ENCODE assay signal across 9 cellular contexts in the genomic region with DNA sequence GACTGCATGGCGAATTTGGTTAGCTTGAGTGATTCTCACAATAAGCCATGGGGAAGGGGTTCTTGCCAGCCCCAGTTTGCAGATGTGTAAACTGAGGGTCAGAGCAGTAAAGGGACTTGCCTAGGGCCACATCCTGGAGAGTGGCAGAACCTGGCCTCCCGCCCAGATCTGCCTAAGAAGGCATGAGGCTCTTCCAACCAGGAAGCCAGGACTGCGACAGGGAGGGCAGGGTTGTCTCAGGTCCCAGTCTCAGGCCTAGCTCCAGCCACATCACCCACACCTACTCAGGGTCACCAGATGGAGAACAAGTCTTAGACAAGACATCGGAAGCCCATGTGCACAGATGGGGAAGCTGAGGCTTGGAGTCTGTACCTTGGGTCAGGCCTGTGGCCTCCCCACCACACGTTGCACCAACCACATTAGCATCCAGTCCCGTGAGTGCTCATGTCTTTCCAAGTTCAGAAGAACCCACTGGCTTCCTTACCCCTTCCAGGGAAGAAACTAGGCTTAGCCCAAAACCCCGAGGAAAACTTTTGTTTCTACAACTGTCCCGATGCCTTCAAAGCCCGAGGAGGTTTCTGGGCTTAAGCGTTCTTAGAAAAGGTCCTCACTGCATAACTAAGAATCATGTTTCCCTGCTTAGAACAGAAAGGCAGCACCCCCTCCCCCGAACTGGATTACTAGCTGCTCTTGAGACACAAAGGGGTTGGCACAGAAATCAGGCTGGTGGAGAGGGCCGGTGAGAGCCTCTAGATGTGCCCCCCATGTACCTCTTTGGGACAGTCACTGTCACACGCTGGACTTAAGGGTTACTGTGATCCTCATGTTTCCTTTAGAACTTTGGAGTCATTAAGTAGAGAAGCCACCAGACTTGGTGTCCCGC. TPM values are rescaled to one million over a fixed set of nuclear protein-coding genes. Genes with fewer than 3 reads are reported as not detected.
DNase-seq lines count a peak whose midpoint lies in the region; ATAC-seq and TF ChIP-seq lines count a peak whose summit lies in the region.
"Had no signal": no experiment of that assay in that cellular context is flagged by ENCODE, and none has a peak within 500 bp of the region (broad histone marks: within the 10 kb centered on the region; RNA-seq: fewer than 3 reads in every experiment).

No MANE protein-coding gene starts in this region.

- no peak for TF ChIP-seq EP300 in upper lobe of left lung (IDR thresholded peaks at IDR 0.05)

- no peak for TF ChIP-seq RAD21 in liver (IDR thresholded peaks at IDR 0.05)

- H3K27me3 ChIP-seq in liver (ENCODE audit: control insufficient read depth in 4 of 4, insufficient read depth in 4 of 4, low read length in 3 of 4) (no peaks in the 10 kb centered on the region), upper lobe of left lung (no peaks in the 10 kb centered on the region)

- 68% methylated on average over 14 of the region's 14 CpGs for WGBS in liver
- 34 to 48% methylated on average over 13 to 14 of the region's 14 CpGs for WGBS in upper lobe of left lung, 2 donors

- no peaks in the 10 kb centered on the region for H3K36me3 Mint-ChIP-seq in activated naive CD4-positive, alpha-beta T cell treated with anti-CD3 and anti-CD28 coated beads, Interleukin-2, amount 50 U/mL, for 24 hours
- H3K36me3 Mint-ChIP-seq in activated T-cell treated with anti-CD3 and anti-CD28 coated beads, Interleukin-2, amount 50 U/mL, for 72 hours (ENCODE audit: insufficient read depth in 2 of 2): peaks cover 17 to 27% of the 10 kb centered on the region in 2 donors

- ATAC-seq in activated T-cell treated with anti-CD3 and anti-CD28 coated beads, Interleukin-2, amount 50 U/mL, for 72 hours (replicated peaks in 1 of 2): no peak
- ATAC-seq in upper lobe of left lung (ENCODE audit: low FRiP score in 2 of 2) (peak; percentile 1 to 3), HG02763 (IDR thresholded peaks at IDR 0.05; ENCODE audit: unreplicated experiment) (no peak)

- H3K27ac Mint-ChIP-seq in activated naive CD4-positive, alpha-beta T cell treated with anti-CD3 and anti-CD28 coated beads, Interleukin-2, amount 50 U/mL, for 24 hours: peak overlapping the region; percentile 99
- peak overlapping the region; percentile 100 for H3K27ac Mint-ChIP-seq in activated T-cell treated with anti-CD3 and anti-CD28 coated beads, Interleukin-2, amount 50 U/mL, for 72 hours

- H3K4me1 Mint-ChIP-seq in activated naive CD4-positive, alpha-beta T cell treated with anti-CD3 and anti-CD28 coated beads, Interleukin-2, amount 50 U/mL, for 24 hours: peaks cover 46% of the 10 kb centered on the region
- peaks cover 52% of the 10 kb centered on the region for H3K4me1 Mint-ChIP-seq in activated T-cell treated with anti-CD3 and anti-CD28 coated beads, Interleukin-2, amount 50 U/mL, for 72 hours (ENCODE audit: low read depth)

- H3K9me3 ChIP-seq in liver (ENCODE audit: control insufficient read depth in 4 of 4, low read length in 3 of 4) (no peaks in the 10 kb centered on the region), upper lobe of left lung (no peaks in the 10 kb centered on the region)

- no peaks in the 10 kb centered on the region for H3K27me3 Mint-ChIP-seq in activated naive CD4-positive, alpha-beta T cell treated with anti-CD3 and anti-CD28 coated beads, Interleukin-2, amount 50 U/mL, for 24 hours
- no peaks in the 10 kb centered on the region for H3K27me3 Mint-ChIP-seq in activated T-cell treated with anti-CD3 and anti-CD28 coated beads, Interleukin-2, amount 50 U/mL, for 72 hours (ENCODE audit: low read depth)

- no peak for DNase-seq in activated naive CD4-positive, alpha-beta T cell treated with Interleukin-2 at 50 U/mL for 16 hours
- DNase-seq in activated T-cell treated with anti-CD3 and anti-CD28 coated beads, Interleukin-2, amount 50 U/mL, for 72 hours: peak in 1 of 2 donors; percentile 40
- DNase-seq in upper lobe of left lung (peak in 1 of 2 donors; percentile 55), OCI-M2 (lab: John Stamatoyannopoulos, UW; ENCODE audit: unreplicated experiment) (no peak), GOT3 (lab: John Stamatoyannopoulos, UW) (no peak)
- DNase-seq: SHP77 had no signal

- peaks cover 3 to 9% (median 6%) of the 10 kb centered on the region in 4 donors for H3K4me1 ChIP-seq in liver (ENCODE audit: control insufficient read depth in 4 of 4, insufficient read depth in 4 of 4, low read length in 3 of 4)
- peaks cover 45 to 86% (median 54%) of the 10 kb centered on the region in 4 donors for H3K4me1 ChIP-seq in upper lobe of left lung

- H3K9me3 Mint-ChIP-seq in activated naive CD4-positive, alpha-beta T cell treated with anti-CD3 and anti-CD28 coated beads, Interleukin-2, amount 50 U/mL, for 24 hours: no peaks in the 10 kb centered on the region
- H3K9me3 Mint-ChIP-seq in activated T-cell treated with anti-CD3 and anti-CD28 coated beads, Interleukin-2, amount 50 U/mL, for 72 hours: no peaks in the 10 kb centered on the region

- H3K36me3 ChIP-seq in liver (ENCODE audit: control insufficient read depth in 4 of 4, insufficient read depth in 3 of 4, low read depth in 1 of 4, low read length in 3 of 4) (no peaks in the 10 kb centered on the region), upper lobe of left lung (no peaks in the 10 kb centered on the region)

- no peak for TF ChIP-seq CTCF in liver (IDR thresholded peaks at IDR 0.05; ENCODE audit: low read depth, low read length, missing input control)
- TF ChIP-seq CTCF in upper lobe of left lung (IDR thresholded peaks at IDR 0.05): no peak

- no peak for TF ChIP-seq POLR2A in upper lobe of left lung (IDR thresholded peaks at IDR 0.05)

- H3K4me3 ChIP-seq in liver (ENCODE audit: low read depth in 1 of 3, low read length in 3 of 3) (peak overlapping the region in 2 of 3 donors; percentile 28 to 77), upper lobe of left lung (peak overlapping the region in 3 of 4 donors; percentile 80 to 86 (median 82))

- peak overlapping the region; percentile 19 to 90 for H3K9ac ChIP-seq in liver (ENCODE audit: low read depth in 1 of 2, low read length in 2 of 2)

- H3K27ac ChIP-seq in liver (ENCODE audit: low read depth in 1 of 2, low read length in 2 of 2) (peak overlapping the region; percentile 64 to 68), upper lobe of left lung (peak overlapping the region; percentile 87 to 93 (median 92))

- peak overlapping the region; percentile 100 for H3K4me3 Mint-ChIP-seq in activated naive CD4-positive, alpha-beta T cell treated with anti-CD3 and anti-CD28 coated beads, Interleukin-2, amount 50 U/mL, for 24 hours
- H3K4me3 Mint-ChIP-seq in activated T-cell treated with anti-CD3 and anti-CD28 coated beads, Interleukin-2, amount 50 U/mL, for 72 hours: peak overlapping the region; percentile 93 to 100

TF ChIP-seq in liver, 16 proteins besides CTCF, POLR2A, EP300 and RAD21:
- no peak for TF ChIP-seq GABPA (IDR thresholded peaks at IDR 0.05 in 1 of 2, conservative IDR thresholded peaks at IDR 0.05 in 1 of 2)
- no peak for TF ChIP-seq RXRA (IDR thresholded peaks at IDR 0.05)
- no peak for TF ChIP-seq HNF4A (conservative IDR thresholded peaks at IDR 0.05)
- no peak for TF ChIP-seq ZBTB33 (IDR thresholded peaks at IDR 0.05)
- no peak for TF ChIP-seq FOXA1 (IDR thresholded peaks at IDR 0.05)

RNA-seq across cellular contexts. Expression of gene FAM78A, which starts 2.3 kb away (rescaled TPM):
- 10 to 100 TPM; 38.0 to 42.3 TPM for total RNA-seq in activated T-cell treated with anti-CD3 and anti-CD28 coated beads, Interleukin-2, amount 50 U/mL, for 72 hours
- total RNA-seq in liver: 1 to 10 TPM; 2.1 to 6.6 TPM
- 1 to 10 TPM in 1 of 2 donors, under 1 TPM in 1; 0.25 to 1.2 TPM for polyA plus RNA-seq in liver
- 10 to 100 TPM in 2 of 6 donors, 1 to 10 TPM in 4; 4.5 to 19.1 (median 9.3) TPM for total RNA-seq in upper lobe of left lung

RNA-seq across cellular contexts. Expression of gene PLPP7, which starts 15.5 kb away (rescaled TPM):
- under 1 TPM; 0.23 to 0.31 TPM for total RNA-seq in activated T-cell treated with anti-CD3 and anti-CD28 coated beads, Interleukin-2, amount 50 U/mL, for 72 hours
- under 1 TPM; 0.51 to 0.59 TPM for total RNA-seq in liver
- under 1 TPM in 1 of 2 donors, not detected in 1; 0.18 TPM for polyA plus RNA-seq in liver
- total RNA-seq in upper lobe of left lung: 1 to 10 TPM in 4 of 6 donors, under 1 TPM in 2; 0.76 to 3.2 (median 1.6) TPM

Comparison
In these comparisons a context has a peak if more than half of its experiments do, and no peak if none do; other contexts are left out.
1. ATAC-seq: peak in upper lobe of left lung (2 of 2); none in activated T-cell treated with anti-CD3 and anti-CD28 coated beads, Interleukin-2, amount 50 U/mL, for 72 hours (0 of 2) and HG02763 (single experiment).